3 cellular contexts compared by ENCODE assay signal in genomic region chr10:1301138-1301537, GRCh38.
TF ChIP-seq lines count a peak whose summit lies in the region.

No MANE protein-coding gene starts in this region.

TF ChIP-seq in SK-N-SH, 30 proteins besides CTCF, POLR2A, EP300 and RAD21:
- TF ChIP-seq CHD2 (IDR thresholded peaks at IDR 0.05; ENCODE audit: low read length, partially characterized antibody) (no peak), POLR2AphosphoS5 (IDR thresholded peaks at IDR 0.05; ENCODE audit: low read depth, low read length) (no peak), FOSL2 (IDR thresholded peaks at IDR 0.05; ENCODE audit: borderline replicate concordance, low read depth) (no peak), EZH2phosphoT487 (IDR thresholded peaks at IDR 0.05; ENCODE audit: borderline replicate concordance, low read depth) (no peak), REST (IDR thresholded peaks at IDR 0.05; ENCODE audit: low read depth, low read length) (no peak), RFX5 (IDR thresholded peaks at IDR 0.05; ENCODE audit: low read length) (no peak), YY1 (IDR thresholded peaks at IDR 0.05; ENCODE audit: low read depth) (no peak), TCF12 (IDR thresholded peaks at IDR 0.05) (no peak), FOXJ3 (CRISPR knock-in tag; IDR thresholded peaks at IDR 0.05) (no peak), TEAD4 (IDR thresholded peaks at IDR 0.05; ENCODE audit: borderline replicate concordance, insufficient read depth) (no peak), RCOR1 (IDR thresholded peaks at IDR 0.05; ENCODE audit: low read length) (no peak), USF2 (IDR thresholded peaks at IDR 0.05; ENCODE audit: borderline replicate concordance, low read depth, low read length) (no peak), JUND (IDR thresholded peaks at IDR 0.05) (no peak), RXRA (IDR thresholded peaks at IDR 0.05; ENCODE audit: borderline replicate concordance, low read depth) (no peak), IRF3 (IDR thresholded peaks at IDR 0.05; ENCODE audit: low read depth, low read length) (no peak), GATA2 (CRISPR knock-in tag; IDR thresholded peaks at IDR 0.05) (no peak)

TF ChIP-seq in SK-N-SH treated with all-trans-retinoic acid at 6 μM for 48 hours, 23 proteins besides CTCF, POLR2A, EP300 and RAD21:
- no peak for TF ChIP-seq ZC3H10 (CRISPR knock-in tag; IDR thresholded peaks at IDR 0.05)
- TF ChIP-seq ZNF8 (CRISPR knock-in tag; IDR thresholded peaks at IDR 0.05): no peak
- TF ChIP-seq POU6F1 (CRISPR knock-in tag; IDR thresholded peaks at IDR 0.05; ENCODE audit: borderline replicate concordance, low read depth): no peak
- TF ChIP-seq RARB (CRISPR knock-in tag; IDR thresholded peaks at IDR 0.05): no peak
- no peak for TF ChIP-seq TOX (CRISPR knock-in tag; IDR thresholded peaks at IDR 0.05; ENCODE audit: borderline replicate concordance)
- TF ChIP-seq ISL1 (CRISPR knock-in tag; IDR thresholded peaks at IDR 0.05): no peak
- TF ChIP-seq SNAI2 (CRISPR knock-in tag; IDR thresholded peaks at IDR 0.05): no peak
- TF ChIP-seq TSHZ2 (CRISPR knock-in tag; IDR thresholded peaks at IDR 0.05): no peak
- TF ChIP-seq CSDC2 (CRISPR knock-in tag; IDR thresholded peaks at IDR 0.05): no peak
- no peak for TF ChIP-seq ZFP30 (CRISPR knock-in tag; IDR thresholded peaks at IDR 0.05)
- TF ChIP-seq CSRNP3 (CRISPR knock-in tag; IDR thresholded peaks at IDR 0.05): no peak
TF ChIP-seq in SK-N-SH treated with all-trans-retinoic acid at 6 μM for 48 hours: peak in this region for 0.

TF ChIP-seq in H1, 55 proteins besides CTCF, POLR2A, EP300 and RAD21:
- TF ChIP-seq SP1 (IDR thresholded peaks at IDR 0.05; ENCODE audit: low read depth, low read length) (no peak), POLR2AphosphoS5 (IDR thresholded peaks at IDR 0.05; ENCODE audit: low read depth, low read length) (no peak), CHD1 (IDR thresholded peaks at IDR 0.05; ENCODE audit: low read depth, low read length) (no peak), RBBP5 (IDR thresholded peaks at IDR 0.05; ENCODE audit: borderline replicate concordance, low read depth, low read length) (no peak), TCF12 (IDR thresholded peaks at IDR 0.05; ENCODE audit: low read depth, low read length) (no peak), TEAD4 (IDR thresholded peaks at IDR 0.05; ENCODE audit: low read depth, low read length) (no peak), ZNF274 (IDR thresholded peaks at IDR 0.05; ENCODE audit: borderline replicate concordance, extremely low read depth, low read length) (no peak), GABPA (IDR thresholded peaks at IDR 0.05; ENCODE audit: borderline replicate concordance, insufficient read depth, low read length) (no peak), SIX5 (IDR thresholded peaks at IDR 0.05; ENCODE audit: low read depth, low read length) (no peak), BCL11A (IDR thresholded peaks at IDR 0.05; ENCODE audit: low read depth in 2 of 2, low read length in 2 of 2) (no peak), TBP (IDR thresholded peaks at IDR 0.05; ENCODE audit: low read depth, low read length) (no peak), RXRA (IDR thresholded peaks at IDR 0.05; ENCODE audit: insufficient read depth, low read depth, low read length) (no peak), CHD2 (IDR thresholded peaks at IDR 0.05; ENCODE audit: low read length) (no peak), FOSL1 (IDR thresholded peaks at IDR 0.05; ENCODE audit: insufficient read depth, low read depth, low read length) (no peak), SIRT6 (IDR thresholded peaks at IDR 0.05; ENCODE audit: low read length) (no peak), BACH1 (IDR thresholded peaks at IDR 0.05; ENCODE audit: low read length) (no peak), BRCA1 (IDR thresholded peaks at IDR 0.05; ENCODE audit: low read depth, low read length) (no peak), HDAC6 (IDR thresholded peaks at IDR 0.05; ENCODE audit: low read depth, low read length) (no peak), KDM5A (IDR thresholded peaks at IDR 0.05; ENCODE audit: low read length) (no peak), CHD7 (IDR thresholded peaks at IDR 0.05; ENCODE audit: insufficient replicate concordance, low read length) (no peak)
TF ChIP-seq in H1: peak in this region for 0.
